Comparison of ENCODE assay signal across 11 cellular contexts in genomic region chr1:235597867-235598553, GRCh38. TPM values are rescaled to one million over a fixed set of nuclear protein-coding genes. Genes with fewer than 3 reads are reported as not detected.
A peak's percentile ranks its signal among the peaks of the same experiment; 100 is the strongest.
DNase-seq lines count a peak whose midpoint lies in the region; ATAC-seq and TF ChIP-seq lines count a peak whose summit lies in the region.
"Had no signal": no experiment of that assay in that cellular context is flagged by ENCODE, and none has a peak within 500 bp of the region (broad histone marks: within the 10 kb centered on the region; RNA-seq: fewer than 3 reads in every experiment).

No MANE protein-coding gene starts in this region.

- H4K20me1 ChIP-seq in SK-N-SH (ENCODE audit: insufficient read depth), result no peaks in the 10 kb centered on the region

- no peaks in the 10 kb centered on the region for H3K36me3 ChIP-seq in SK-N-SH (replicated peaks in 1 of 2; ENCODE audit: control insufficient read depth in 1 of 2, insufficient read depth in 2 of 2, low read length in 1 of 2)
- no peaks in the 10 kb centered on the region for H3K36me3 ChIP-seq in Peyer's patch
- H3K36me3 ChIP-seq: upper lobe of left lung had no signal

- no peak for ATAC-seq in CD4-positive, alpha-beta T cell (ENCODE audit: poor library complexity)

- H2AFZ ChIP-seq in SK-N-SH (ENCODE audit: low read depth), result no peak overlapping the region
- H2AFZ ChIP-seq: parathyroid adenoma had no signal

- peak; percentile 10 for DNase-seq in AG04450 (ENCODE audit: low read depth, low spot score)
- peak; percentile 79 for DNase-seq in HCEC 1CT
- no peak for DNase-seq in SK-N-SH
- DNase-seq in foreskin melanocyte, result peak; percentile 21
- DNase-seq in CD4-positive, alpha-beta T cell, result no peak
- DNase-seq in COR-L47 (lab: John Stamatoyannopoulos, UW), result no peak
- DNase-seq in mucosa of gallbladder (ENCODE audit: low spot score), result no peak
- no peak for DNase-seq in Peyer's patch
- DNase-seq: upper lobe of left lung had no signal

- TF ChIP-seq RAD21 in SK-N-SH (IDR thresholded peaks at IDR 0.05; ENCODE audit: low read length), result peak; percentile 11; the same call in 1 of the 2 replicates

- WGBS in SK-N-SH (ENCODE audit: low lambda C conversion rate), result 80% methylated on average over 7 of the region's 7 CpGs

- no peaks in the 10 kb centered on the region; the same call in 1 of the 2 replicates for H3K9me3 ChIP-seq in AG04450 (ENCODE audit: control insufficient read depth, insufficient read depth, low read length)
- H3K9me3 ChIP-seq in SK-N-SH, result no peaks in the 10 kb centered on the region
- no peaks in the 10 kb centered on the region for H3K9me3 ChIP-seq in CD4-positive, alpha-beta T cell (ENCODE audit: control insufficient read depth, low read length)
- H3K9me3 ChIP-seq in Peyer's patch, result no peaks in the 10 kb centered on the region
- H3K9me3 ChIP-seq: upper lobe of left lung had no signal

- H3K36me3 Mint-ChIP-seq in CD4-positive, alpha-beta T cell (ENCODE audit: low read depth), result no peaks in the 10 kb centered on the region

- no peak for TF ChIP-seq POLR2A in Peyer's patch (IDR thresholded peaks at IDR 0.05)

- TF ChIP-seq CTCF in AG04450 (IDR thresholded peaks at IDR 0.05; ENCODE audit: low read depth, low read length), result peak; percentile 54
- peak; percentile 57 for TF ChIP-seq CTCF in SK-N-SH (IDR thresholded peaks at IDR 0.05)
- TF ChIP-seq CTCF in CD4-positive, alpha-beta T cell (IDR thresholded peaks at IDR 0.05), result no peak
- TF ChIP-seq CTCF in Peyer's patch (IDR thresholded peaks at IDR 0.05), result peak in 3 of 6 experiments; percentile 36 to 51 (median 41)

- no peak overlapping the region for H3K4me3 Mint-ChIP-seq in CD4-positive, alpha-beta T cell
- H3K4me3 Mint-ChIP-seq: T-helper 1 cell treated with Interleukin-12 subunit alpha and Interleukin-12 subunit beta and Interleukin-4 antibody, amounts not matched to agents 30 μg/mL and 1 μg/mL, for 36 hours had no signal

- H3K9me2 ChIP-seq in SK-N-SH, result no peaks in the 10 kb centered on the region

- H3K4me2 ChIP-seq in SK-N-SH, result no peak overlapping the region

- H3K27me3 Mint-ChIP-seq in CD4-positive, alpha-beta T cell, result peaks cover 7% of the 10 kb centered on the region

- H3K27me3 ChIP-seq in AG04450 (ENCODE audit: control insufficient read depth, insufficient read depth, low read length), result no peaks in the 10 kb centered on the region
- H3K27me3 ChIP-seq in SK-N-SH (ENCODE audit: insufficient read depth), result no peaks in the 10 kb centered on the region
- H3K27me3 ChIP-seq in CD4-positive, alpha-beta T cell (ENCODE audit: control insufficient read depth, insufficient read depth, low read length), result no peaks in the 10 kb centered on the region
- H3K27me3 ChIP-seq in Peyer's patch, result no peaks in the 10 kb centered on the region
- H3K27me3 ChIP-seq: upper lobe of left lung had no signal

- H3K9ac ChIP-seq in SK-N-SH, result no peak overlapping the region
- H3K9ac ChIP-seq: parathyroid adenoma had no signal

- H3K27ac Mint-ChIP-seq in CD4-positive, alpha-beta T cell, result no peak overlapping the region
- H3K27ac Mint-ChIP-seq: T-helper 1 cell treated with Interleukin-12 subunit alpha and Interleukin-12 subunit beta and Interleukin-4 antibody, amounts not matched to agents 30 μg/mL and 1 μg/mL, for 36 hours had no signal

- H3K79me2 ChIP-seq in SK-N-SH (ENCODE audit: insufficient read depth), result no peaks in the 10 kb centered on the region
- H3K79me2 ChIP-seq: parathyroid adenoma had no signal

- H3K4me1 Mint-ChIP-seq in CD4-positive, alpha-beta T cell (ENCODE audit: low read depth), result peaks cover 10% of the 10 kb centered on the region

- H3K4me1 ChIP-seq in SK-N-SH (ENCODE audit: control insufficient read depth in 1 of 2, insufficient read depth in 2 of 2, low read depth in 1 of 2, low read length in 1 of 2), result no peaks in the 10 kb centered on the region
- H3K4me1 ChIP-seq in Peyer's patch, result no peaks in the 10 kb centered on the region
- H3K4me1 ChIP-seq: parathyroid adenoma, upper lobe of left lung had no signal

- POLR2A ChIA-PET in AG04450 (lab: Yijun Ruan, JAX), result interaction anchor here (0.6 kb wide), 1 partner anchor 65 kb away, joined by 3 read pairs; no protein-coding TSS in a partner anchor
- POLR2A ChIA-PET in SK-N-SH (lab: Yijun Ruan, JAX), result interaction anchor here (0.6 kb wide), 1 partner anchor 120 kb away, joined by 3 read pairs; no protein-coding TSS in a partner anchor
- POLR2A ChIA-PET in CD4-positive, alpha-beta T cell (lab: Charles Lee), result no interaction called here

- no peaks in the 10 kb centered on the region for H3F3A ChIP-seq in SK-N-SH (replicated peaks; ENCODE audit: insufficient read depth)

- no peak for TF ChIP-seq EP300 in SK-N-SH (IDR thresholded peaks at IDR 0.05; ENCODE audit: borderline replicate concordance in 1 of 2, low read depth in 1 of 2, low read length in 1 of 2)

- H3K4me3 ChIP-seq in AG04450 (ENCODE audit: low read depth, low read length) (no peak overlapping the region), SK-N-SH (ENCODE audit: low read depth in 2 of 2, low read length in 1 of 2) (no peak overlapping the region), Peyer's patch (no peak overlapping the region)
- H3K4me3 ChIP-seq: upper lobe of left lung had no signal

- intact Hi-C loops in CD4-positive, alpha-beta T cell (cut with DNase I, micrococcal nuclease), result no loop called here

- no peak overlapping the region for H3K27ac ChIP-seq in AG04450 (ENCODE audit: low read depth, low read length)
- no peak overlapping the region for H3K27ac ChIP-seq in SK-N-SH (ENCODE audit: low read depth in 2 of 2, low read length in 1 of 2)
- no peak overlapping the region for H3K27ac ChIP-seq in CD4-positive, alpha-beta T cell (ENCODE audit: low read depth, low read length)
- H3K27ac ChIP-seq in Peyer's patch, result no peak overlapping the region
- H3K27ac ChIP-seq: parathyroid adenoma, upper lobe of left lung had no signal

- CTCF ChIA-PET in AG04450 (lab: Charles Lee) (interaction anchor here (0.7 to 3.8 kb wide), 11 partner anchors 9 to 374 kb away, joined by 3 to 15 read pairs (median 4); no protein-coding TSS in a partner anchor), SK-N-SH (lab: Yijun Ruan, JAX) (interaction anchor here (0.6 to 1.6 kb wide), 8 partner anchors 9 to 185 kb away, joined by 3 to 5 read pairs (median 4); no protein-coding TSS in a partner anchor)
- CTCF ChIA-PET in CD4-positive, alpha-beta T cell (lab: Charles Lee), result interaction anchor here (0.5 kb wide), 1 partner anchor 431 kb away, joined by 3 read pairs; no protein-coding TSS in a partner anchor

- no peaks in the 10 kb centered on the region for H3K9me3 Mint-ChIP-seq in CD4-positive, alpha-beta T cell

TF ChIP-seq in SK-N-SH, 30 proteins besides CTCF, POLR2A, EP300 and RAD21:
- 0 out of 2 replicates have a peak, but pooled peaks have one; percentile 11 for TF ChIP-seq FOSL2 (IDR thresholded peaks at IDR 0.05; ENCODE audit: borderline replicate concordance, low read depth)
- no peak for TF ChIP-seq MXI1 (IDR thresholded peaks at IDR 0.05; ENCODE audit: low read depth, low read length)
- TF ChIP-seq SMC3 (IDR thresholded peaks at IDR 0.05; ENCODE audit: low read depth, low read length), result peak; percentile 31; the same call in 1 of the 2 replicates

RNA-seq across cellular contexts. Expression of gene GNG4, which starts 51.6 kb away (rescaled TPM):
- polyA plus RNA-seq in AG04450 (2011; rRNA removed), result 0.19 and 0.33 TPM in 2 replicates
- 0.17 TPM in 1 of 2 replicates, not detected in the other for polyA minus RNA-seq in AG04450 (2011; rRNA and poly(A)+ RNA removed)
- polyA plus RNA-seq in SK-N-SH (2012; rRNA removed), result 1.6 and 2.8 TPM in 2 replicates
- polyA plus RNA-seq in SK-N-SH (2012; cell fraction: cytosol; rRNA removed), result 2.9 and 4.7 TPM in 2 replicates
- 0.50 and 0.96 TPM in 2 replicates for polyA plus RNA-seq in SK-N-SH (2012; cell fraction: nucleus; rRNA removed)
- not detected for total RNA-seq in CD4-positive, alpha-beta T cell
- total RNA-seq in mucosa of gallbladder, result 0.12 TPM
- total RNA-seq in Peyer's patch, result 1 to 10 TPM; 1.6 to 9.1 (median 2.9) TPM

Comparison
In these comparisons a context has a peak if more than half of its experiments do, and no peak if none do; other contexts are left out.
1. DNase-seq: peak in AG04450 (single experiment), HCEC 1CT (single experiment) and foreskin melanocyte (single experiment); none in SK-N-SH (single experiment), CD4-positive, alpha-beta T cell (0 of 10), COR-L47 (single experiment), mucosa of gallbladder (single experiment) and Peyer's patch (0 of 3).